Comparison of ENCODE assay signal across 15 cellular contexts in genomic region chr5:149723374-149723773, GRCh38. TPM values are rescaled to one million over a fixed set of nuclear protein-coding genes. Genes with fewer than 3 reads are reported as not detected.
DNase-seq lines count a peak whose midpoint lies in the region; ATAC-seq and TF ChIP-seq lines count a peak whose summit lies in the region.
"Had no signal": no experiment of that assay in that cellular context is flagged by ENCODE, and none has a peak within 500 bp of the region (broad histone marks: within the 10 kb centered on the region; RNA-seq: fewer than 3 reads in every experiment).

No MANE protein-coding gene starts in this region.

- no peaks in the 10 kb centered on the region for H3K36me3 ChIP-seq in HEK293 (ENCODE audit: control insufficient read depth in 2 of 2, insufficient read depth in 1 of 2, low read length in 2 of 2)
- H3K36me3 ChIP-seq in esophagus muscularis mucosa = no peaks in the 10 kb centered on the region
- no peaks in the 10 kb centered on the region for H3K36me3 ChIP-seq in right lobe of liver
- no peaks in the 10 kb centered on the region for H3K36me3 ChIP-seq in MM.1S (replicated peaks; ENCODE audit: insufficient read depth, low read length)
- H3K36me3 ChIP-seq: BE2C had no signal

- CTCF ChIA-PET in HEK293 (lab: Yijun Ruan, JAX) = interaction anchor here (0.6 kb wide), 2 partner anchors 59 to 306 kb away, joined by 3 to 4 read pairs; no protein-coding TSS in a partner anchor

- H3K27me3 ChIP-seq in esophagus muscularis mucosa (no peaks in the 10 kb centered on the region), right lobe of liver (no peaks in the 10 kb centered on the region), MM.1S (replicated peaks; ENCODE audit: insufficient read depth, low read length) (no peaks in the 10 kb centered on the region)
- H3K27me3 ChIP-seq: BE2C had no signal

- no peaks in the 10 kb centered on the region for H3K9me2 ChIP-seq in MM.1S (replicated peaks; ENCODE audit: insufficient read depth, low read length)

- no peaks in the 10 kb centered on the region for H3F3A ChIP-seq in MM.1S (ENCODE audit: insufficient read depth, low read length)

- TF ChIP-seq CTCF in HEK293 (tag by site-specific recombination; IDR thresholded peaks at IDR 0.05) (no peak), esophagus muscularis mucosa (IDR thresholded peaks at IDR 0.05) (no peak), right lobe of liver (IDR thresholded peaks at IDR 0.05) (no peak), MM.1S (IDR thresholded peaks at IDR 0.05; ENCODE audit: low read length) (no peak)

- H3K4me2 ChIP-seq in MM.1S (ENCODE audit: low read depth, low read length) = no peak overlapping the region

- ATAC-seq in right lobe of liver (peak; percentile 73 to 88 (median 88)), GM19452 (IDR thresholded peaks at IDR 0.05; ENCODE audit: unreplicated experiment) (no peak)

- H3K9ac ChIP-seq in MM.1S (ENCODE audit: low read length) = no peak overlapping the region
- H3K9ac ChIP-seq: GM23248 had no signal

- TF ChIP-seq EP300 in esophagus muscularis mucosa (IDR thresholded peaks at IDR 0.05) = no peak

- TF ChIP-seq POLR2A in esophagus muscularis mucosa (IDR thresholded peaks at IDR 0.05; ENCODE audit: low read depth) = no peak
- TF ChIP-seq POLR2A in right lobe of liver (IDR thresholded peaks at IDR 0.05) = no peak

- no peaks in the 10 kb centered on the region for H3K4me1 ChIP-seq in HEK293 (ENCODE audit: control insufficient read depth, insufficient read depth, low read length)
- peaks cover 2 to 9% (median 4%) of the 10 kb centered on the region in 4 donors for H3K4me1 ChIP-seq in esophagus muscularis mucosa
- H3K4me1 ChIP-seq in right lobe of liver = peaks cover 0 to 24% (median 9%) of the 10 kb centered on the region in 4 donors
- peaks cover 10% of the 10 kb centered on the region for H3K4me1 ChIP-seq in MM.1S (ENCODE audit: low read length)
- H3K4me1 ChIP-seq: BE2C had no signal

- POLR2A ChIA-PET in HEK293 (lab: Yijun Ruan, JAX) = no interaction called here

- intact Hi-C loops in esophagus muscularis mucosa (cut with DNase I) (loop anchor here (5.0 kb wide), 1 partner anchor 56 kb away; no protein-coding TSS in a partner anchor), right lobe of liver (cut with DNase I) (no loop called here)

- H3K79me2 ChIP-seq in MM.1S (ENCODE audit: low read length) = no peaks in the 10 kb centered on the region

- no peak overlapping the region for H2AFZ ChIP-seq in MM.1S (ENCODE audit: low read length)
- H2AFZ ChIP-seq: GM23248 had no signal

- H3K9me3 ChIP-seq in HEK293 (ENCODE audit: control insufficient read depth, insufficient read depth, low read depth, low read length) = no peaks in the 10 kb centered on the region
- no peaks in the 10 kb centered on the region for H3K9me3 ChIP-seq in esophagus muscularis mucosa
- no peaks in the 10 kb centered on the region for H3K9me3 ChIP-seq in right lobe of liver
- H3K9me3 ChIP-seq in MM.1S (replicated peaks; ENCODE audit: insufficient read depth, low read length) = no peaks in the 10 kb centered on the region
- H3K9me3 ChIP-seq: BE2C had no signal

- H4K20me1 ChIP-seq in MM.1S (ENCODE audit: insufficient read depth, low read length) = no peaks in the 10 kb centered on the region

- 85% methylated on average over 2 of the region's 2 CpGs for WGBS in esophagus muscularis mucosa
- WGBS in right lobe of liver (ENCODE audit: insufficient coverage, low coverage, low lambda C conversion rate, missing lambda C conversion rate) = 48% methylated on average over 2 of the region's 2 CpGs

- H3K4me3 ChIP-seq in HEK293 (ENCODE audit: low read depth, low read length) (no peak overlapping the region), esophagus muscularis mucosa (no peak overlapping the region), right lobe of liver (no peak overlapping the region), MM.1S (ENCODE audit: low read length) (no peak overlapping the region)
- H3K4me3 ChIP-seq: GM23248 had no signal

- H3K27ac ChIP-seq in HEK293 (ENCODE audit: extremely low read depth, low read depth, low read length) (no peak overlapping the region), esophagus muscularis mucosa (replicated peaks in 1 of 4) (no peak overlapping the region), right lobe of liver (peak overlapping the region; percentile 52 to 81 (median 57)), MM.1S (ENCODE audit: low read length) (no peak overlapping the region)
- H3K27ac ChIP-seq: C4-2B, GM23248 had no signal

- peak; percentile 8 for DNase-seq in esophagus muscularis mucosa (ENCODE audit: extremely low spot score)
- no peak for DNase-seq in right lobe of liver
- DNase-seq in MM.1S = no peak
- DNase-seq in GOT3 (lab: John Stamatoyannopoulos, UW) = no peak
- DNase-seq in NCI-H345 (lab: John Stamatoyannopoulos, UW) = no peak
- DNase-seq: BE2C; CD4-positive, alpha-beta memory T cell; DMS153; DMS79 treated with DMSO at 0.1 percent for 48 hours; EL; GM23248; H7 had no signal

TF ChIP-seq in HEK293, 187 proteins besides CTCF, POLR2A, EP300 and RAD21:
- TF ChIP-seq KLF9 (tag by site-specific recombination; IDR thresholded peaks at IDR 0.05; ENCODE audit: low read depth) (no peak), SCRT2 (tag by site-specific recombination; IDR thresholded peaks at IDR 0.05) (peak; percentile 47)
TF ChIP-seq in HEK293: peak in this region for 1.

RNA-seq across cellular contexts. Expression of gene PPARGC1B, which starts 6.7 kb away (rescaled TPM):
- total RNA-seq in esophagus muscularis mucosa (10 to 100 TPM in 2 of 4 donors, 1 to 10 TPM in 2; 5.1 to 14.0 (median 9.7) TPM), right lobe of liver (1 to 10 TPM; 2.3 to 7.5 (median 3.9) TPM)

Comparison
In these comparisons a context has a peak if more than half of its experiments do, and no peak if none do; other contexts are left out.
1. H3K27ac ChIP-seq: peak in right lobe of liver (3 of 3); none in HEK293 (single experiment), esophagus muscularis mucosa (0 of 4) and MM.1S (single experiment).